ENCODE assay signal across 1 cellular context in genomic region chr7:44084695-44085094, GRCh38.
TF ChIP-seq lines count a peak whose summit lies in the region.

No MANE protein-coding gene starts in this region.

TF ChIP-seq in IMR-90, 13 proteins besides CTCF, POLR2A, EP300 and RAD21:
- TF ChIP-seq MAFK (IDR thresholded peaks at IDR 0.05; ENCODE audit: low read depth, low read length) (no peak), MXI1 (IDR thresholded peaks at IDR 0.05; ENCODE audit: borderline replicate concordance, low read depth, low read length) (no peak), USF2 (IDR thresholded peaks at IDR 0.05; ENCODE audit: low read depth, low read length) (no peak), CHD1 (IDR thresholded peaks at IDR 0.05; ENCODE audit: low read depth, low read length) (no peak), CEBPB (IDR thresholded peaks at IDR 0.05; ENCODE audit: low read depth, low read length) (no peak), MAZ (IDR thresholded peaks at IDR 0.05; ENCODE audit: borderline replicate concordance, low read depth, low read length) (no peak), RFX5 (IDR thresholded peaks at IDR 0.05; ENCODE audit: low read depth, low read length) (no peak), SMC3 (IDR thresholded peaks at IDR 0.05; ENCODE audit: low read depth, low read length) (no peak), FOS (IDR thresholded peaks at IDR 0.05; ENCODE audit: low read depth, low read length) (no peak), NFE2L2 (IDR thresholded peaks at IDR 0.05; ENCODE audit: low read depth, low read length) (no peak)
